20 cellular contexts compared by ENCODE assay signal in genomic region chr10:124681091-124681490, GRCh38.
DNase-seq lines count a peak whose midpoint lies in the region; ATAC-seq and TF ChIP-seq lines count a peak whose summit lies in the region.
"Had no signal": no experiment of that assay in that cellular context is flagged by ENCODE, and none has a peak within 500 bp of the region (broad histone marks: within the 10 kb centered on the region; RNA-seq: fewer than 3 reads in every experiment).

No MANE protein-coding gene starts in this region.

- DNase-seq in HL-60 (ENCODE audit: low read depth in 1 of 2, low spot score in 1 of 2): no peak
- no peak for DNase-seq in dorsolateral prefrontal cortex
- no peak for DNase-seq in substantia nigra (lab: John Stamatoyannopoulos, UW)
- DNase-seq in NCI-H345 treated with DMSO at 0.1 percent for 48 hours (lab: John Stamatoyannopoulos, UW; ENCODE audit: unreplicated experiment): no peak
- DNase-seq in glomerular visceral epithelial cell (ENCODE audit: extremely low spot score): no peak
- no peak for DNase-seq in Karpas-422
- DNase-seq: activated CD4-positive, CD25-positive, alpha-beta regulatory T cell treated with anti-CD3 and anti-CD28 coated beads, Interleukin-2, amount 50 U/mL, for 72 hours; activated naive CD4-positive, alpha-beta T cell; activated T-cell treated with anti-CD3 and anti-CD28 coated beads, Interleukin-2, amount 50 U/mL, for 4 hours; cortex of kidney; Kasumi-1; NCI-H1930; NCI-H2227 treated with DMSO at 0.1 percent for 48 hours; NCI-H82; T-helper 9 cell; thyroid gland had no signal

- TF ChIP-seq CTCF in HL-60 (IDR thresholded peaks at IDR 0.05; ENCODE audit: insufficient read depth, low read length) (no peak), dorsolateral prefrontal cortex (IDR thresholded peaks at IDR 0.05 in 54 of 56, conservative IDR thresholded peaks at IDR 0.05 in 2 of 56; ENCODE audit: low read depth in 1 of 56, partially characterized antibody in 56 of 56) (no peak)

- peak overlapping the region; percentile 27; the same call in 1 of the 2 replicates for H3K27ac ChIP-seq in HL-60 (replicated peaks)
- H3K27ac ChIP-seq in dorsolateral prefrontal cortex: peak overlapping the region in 58 of 59 donors; percentile 23 to 100 (median 98)
- H3K27ac ChIP-seq in muscle layer of duodenum (ENCODE audit: low read length): peak overlapping the region; percentile 26
- H3K27ac ChIP-seq in substantia nigra (ENCODE audit: low read depth, low read length, poor library complexity, severe bottlenecking): peak overlapping the region; percentile 75
- H3K27ac ChIP-seq in Karpas-422 (ENCODE audit: low read length): no peak overlapping the region

- intact Hi-C loops in dorsolateral prefrontal cortex (cut with DNase I): no loop called here

- H3K79me2 ChIP-seq in Karpas-422 (ENCODE audit: low read length): peaks cover 100% of the 10 kb centered on the region

- H3K4me3 ChIP-seq in HL-60 (replicated peaks; ENCODE audit: insufficient read depth, low read length) (no peak overlapping the region), dorsolateral prefrontal cortex (no peak overlapping the region), muscle layer of duodenum (ENCODE audit: low read depth in 1 of 2, low read length in 2 of 2) (no peak overlapping the region), Karpas-422 (ENCODE audit: low read length) (no peak overlapping the region)
- H3K4me3 ChIP-seq: breast epithelium, lung, thyroid gland had no signal

- H3K9ac ChIP-seq in Karpas-422 (ENCODE audit: low read length): no peak overlapping the region

- H3K9me3 ChIP-seq in muscle layer of duodenum (ENCODE audit: control insufficient read depth in 1 of 2, low read length in 2 of 2) (no peaks in the 10 kb centered on the region), Karpas-422 (ENCODE audit: low read length) (no peaks in the 10 kb centered on the region)
- H3K9me3 ChIP-seq: breast epithelium, thyroid gland had no signal

- H2AFZ ChIP-seq in Karpas-422 (ENCODE audit: low read length): no peak overlapping the region

- no peak overlapping the region for H3K4me2 ChIP-seq in Karpas-422 (ENCODE audit: low read depth, low read length, poor library complexity, severe bottlenecking)

- no peaks in the 10 kb centered on the region for H3K9me2 ChIP-seq in Karpas-422 (replicated peaks; ENCODE audit: insufficient read depth, low read length)

- no peak for ATAC-seq in HG02870 (IDR thresholded peaks at IDR 0.05; ENCODE audit: unreplicated experiment)
- ATAC-seq: activated T-cell treated with anti-CD3 and anti-CD28 coated beads, Interleukin-2, amount 50 U/mL, for 4 hours had no signal

- H3K4me1 ChIP-seq in muscle layer of duodenum (ENCODE audit: control insufficient read depth in 1 of 2, insufficient read depth in 2 of 2, low read length in 2 of 2) (peaks cover 20 to 35% of the 10 kb centered on the region in 2 donors), Karpas-422 (ENCODE audit: low read length) (peaks cover 36% of the 10 kb centered on the region)

- H3K27me3 ChIP-seq in HL-60 (ENCODE audit: insufficient read depth, poor library complexity, severe bottlenecking) (no peaks in the 10 kb centered on the region), dorsolateral prefrontal cortex (no peaks in the 10 kb centered on the region), muscle layer of duodenum (ENCODE audit: low read depth, low read length) (no peaks in the 10 kb centered on the region), Karpas-422 (ENCODE audit: low read length) (no peaks in the 10 kb centered on the region)
- H3K27me3 ChIP-seq: breast epithelium, thyroid gland had no signal

- peaks cover 9 to 16% of the 10 kb centered on the region in 2 donors for H3K36me3 ChIP-seq in muscle layer of duodenum (ENCODE audit: control insufficient read depth in 1 of 2, insufficient read depth in 2 of 2, low read length in 2 of 2)
- H3K36me3 ChIP-seq in Karpas-422 (ENCODE audit: insufficient read depth, low read length): peaks cover 48% of the 10 kb centered on the region

- H4K20me1 ChIP-seq in Karpas-422 (ENCODE audit: insufficient read depth, low read depth, low read length): peaks cover 57% of the 10 kb centered on the region
